ENCODE assay signal across 9 cellular contexts in genomic region chr15:64597469-64597806, GRCh38.
DNase-seq lines count a peak whose midpoint lies in the region; ATAC-seq, FAIRE-seq and TF ChIP-seq lines count a peak whose summit lies in the region.
"Had no signal": no experiment of that assay in that cellular context is flagged by ENCODE, and none has a peak within 500 bp of the region (broad histone marks: within the 10 kb centered on the region; RNA-seq: fewer than 3 reads in every experiment).

No MANE protein-coding gene starts in this region.

- H3K36me3 Mint-ChIP-seq in activated CD4-positive, alpha-beta T cell treated with anti-CD3 and anti-CD28 coated beads for 36 hours (ENCODE audit: low read depth), result peaks cover 2% of the 10 kb centered on the region

- peak overlapping the region; percentile 3 for H3K4me3 ChIP-seq in coronary artery
- H3K4me3 ChIP-seq in small intestine (ENCODE audit: low read depth in 1 of 2, low read length in 2 of 2), result peak overlapping the region in 1 of 2 donors; percentile 2

- H3K4me3 Mint-ChIP-seq in activated CD4-positive, alpha-beta T cell treated with anti-CD3 and anti-CD28 coated beads for 36 hours, result peak overlapping the region; percentile 66

- TF ChIP-seq CTCF in coronary artery (IDR thresholded peaks at IDR 0.05), result no peak
- no peak for TF ChIP-seq CTCF in RWPE1 (conservative IDR thresholded peaks at IDR 0.05; ENCODE audit: low read depth)

- no peaks in the 10 kb centered on the region for H3K9me3 Mint-ChIP-seq in activated CD4-positive, alpha-beta T cell treated with anti-CD3 and anti-CD28 coated beads for 36 hours (ENCODE audit: low read depth)

- CTCF ChIA-PET in activated CD4-positive, alpha-beta T cell treated with anti-CD3 and anti-CD28 coated beads for 36 hours (lab: Charles Lee), result interaction anchor here (0.6 to 1.3 kb wide), 2 partner anchors 42 to 54 kb away, joined by 3 to 4 read pairs; no protein-coding TSS in a partner anchor
- CTCF ChIA-PET in RWPE1 (lab: Yijun Ruan, JAX), result no interaction called here

- no peaks in the 10 kb centered on the region for H3K27me3 ChIP-seq in small intestine (ENCODE audit: control insufficient read depth in 2 of 2, insufficient read depth in 2 of 2, low read length in 2 of 2)
- H3K27me3 ChIP-seq: heart left ventricle had no signal

- 3 to 20% (median 9%) methylated on average over 1 of the region's 1 CpG for WGBS in small intestine, 3 donors

- H3K27ac ChIP-seq in coronary artery (no peak overlapping the region), small intestine (ENCODE audit: low read depth in 1 of 2, low read length in 1 of 2) (peak overlapping the region; percentile 35 to 76), RWPE1 (no peak overlapping the region)

- POLR2A ChIA-PET in activated CD4-positive, alpha-beta T cell treated with anti-CD3 and anti-CD28 coated beads for 36 hours (lab: Charles Lee), result interaction anchor here (1.1 kb wide), 1 partner anchor 153 kb away, joined by 4 read pairs; no protein-coding TSS in a partner anchor
- POLR2A ChIA-PET in RWPE1 (lab: Yijun Ruan, JAX; ENCODE audit: low non-redundant PET), result no interaction called here

- no peaks in the 10 kb centered on the region for H3K4me1 ChIP-seq in small intestine (ENCODE audit: control insufficient read depth in 2 of 2, insufficient read depth in 1 of 2, low read depth in 1 of 2, low read length in 1 of 2)

- no peaks in the 10 kb centered on the region for H3K27me3 Mint-ChIP-seq in activated CD4-positive, alpha-beta T cell treated with anti-CD3 and anti-CD28 coated beads for 36 hours

- ATAC-seq in activated CD4-positive, alpha-beta T cell treated with anti-CD3 and anti-CD28 coated beads for 36 hours, result no peak
- ATAC-seq in HG03280 (IDR thresholded peaks at IDR 0.05; ENCODE audit: unreplicated experiment), result no peak

- H3K9me3 ChIP-seq in small intestine (ENCODE audit: control insufficient read depth, low read depth), result no peaks in the 10 kb centered on the region
- H3K9me3 ChIP-seq: heart left ventricle had no signal

- no peak for DNase-seq in activated CD4-positive, alpha-beta T cell treated with anti-CD3 and anti-CD28 coated beads for 36 hours
- DNase-seq in activated CD4-positive, alpha-beta T cell treated with anti-CD3 and anti-CD28 coated beads, Interleukin-2, amount 50 U/mL, for 4 hours, result no peak
- peak; percentile 86 for DNase-seq in NCI-H2171 treated with DMSO at 0.1 percent for 48 hours (lab: John Stamatoyannopoulos, UW)
- no peak for DNase-seq in coronary artery (ENCODE audit: low spot score)
- DNase-seq in small intestine, result no peak
- no peak for DNase-seq in RWPE1 (ENCODE audit: low spot score)
- no peak for DNase-seq in NCI-H1105 (lab: John Stamatoyannopoulos, UW)

- no peak for FAIRE-seq in small intestine (lab: Jason Lieb, UNC)

- H3K4me1 Mint-ChIP-seq in activated CD4-positive, alpha-beta T cell treated with anti-CD3 and anti-CD28 coated beads for 36 hours, result peaks cover 60% of the 10 kb centered on the region

- H3K27ac Mint-ChIP-seq in activated CD4-positive, alpha-beta T cell treated with anti-CD3 and anti-CD28 coated beads for 36 hours, result peak overlapping the region; percentile 91

- intact Hi-C loops in activated CD4-positive, alpha-beta T cell treated with anti-CD3 and anti-CD28 coated beads for 36 hours (cut with DNase I, micrococcal nuclease), result no loop called here

- no peaks in the 10 kb centered on the region for H3K36me3 ChIP-seq in small intestine (ENCODE audit: control insufficient read depth in 2 of 2, insufficient read depth in 2 of 2, low read length in 2 of 2)
- H3K36me3 ChIP-seq: heart left ventricle had no signal

Comparison
In these comparisons a context has a peak if more than half of its experiments do, and no peak if none do; other contexts are left out.
1. H3K27ac ChIP-seq: peak in small intestine (2 of 2); none in coronary artery (0 of 2) and RWPE1 (single experiment).